23 cellular contexts compared by ENCODE assay signal in the genomic region with DNA sequence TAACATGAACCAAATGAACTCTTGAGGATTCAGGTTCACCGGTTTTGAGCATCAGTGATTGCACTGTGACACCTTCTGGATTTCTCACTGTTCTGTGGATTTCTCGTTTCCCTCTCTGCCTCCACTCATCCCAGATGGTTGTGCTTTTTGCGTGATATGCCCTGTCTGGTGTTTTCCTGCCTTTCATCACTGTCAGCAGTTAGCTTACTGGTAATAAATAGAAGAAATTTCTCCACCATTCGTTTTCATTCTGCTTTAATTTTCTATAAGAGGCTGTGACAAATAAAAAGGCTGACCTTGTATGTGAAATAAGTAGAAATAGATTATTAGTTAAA. TPM values are rescaled to one million over a fixed set of nuclear protein-coding genes. Genes with fewer than 3 reads are reported as not detected.
A peak's percentile ranks its signal among the peaks of the same experiment; 100 is the strongest.
DNase-seq lines count a peak whose midpoint lies in the region; ATAC-seq and TF ChIP-seq lines count a peak whose summit lies in the region.
"Had no signal": no experiment of that assay in that cellular context is flagged by ENCODE, and none has a peak within 500 bp of the region (broad histone marks: within the 10 kb centered on the region; RNA-seq: fewer than 3 reads in every experiment).

No MANE protein-coding gene starts in this region.

- peaks cover 23% of the 10 kb centered on the region for H3K79me1 ChIP-seq in mesenchymal stem cell (replicated peaks; ENCODE audit: low read length, poor library complexity, severe bottlenecking)

- no peak overlapping the region for H4K8ac ChIP-seq in mesenchymal stem cell (ENCODE audit: low read length)

- H3K27me3 ChIP-seq in AG04450 (ENCODE audit: control insufficient read depth, insufficient read depth, low read length), result no peaks in the 10 kb centered on the region
- no peaks in the 10 kb centered on the region for H3K27me3 ChIP-seq in SJSA1 (replicated peaks)
- H3K27me3 ChIP-seq in mesenchymal stem cell (ENCODE audit: control insufficient read depth in 1 of 2, insufficient read depth in 1 of 2, low read length in 2 of 2), result no peaks in the 10 kb centered on the region
- H3K27me3 ChIP-seq: BLaER1, SJCRH30 had no signal

- no peak overlapping the region for H2BK15ac ChIP-seq in mesenchymal stem cell (ENCODE audit: low read depth, poor library complexity, severe bottlenecking)

- DNase-seq in AG04450 (ENCODE audit: low read depth, low spot score), result no peak
- no peak for DNase-seq in SJSA1 (ENCODE audit: low read depth in 1 of 2, low spot score in 2 of 2)
- DNase-seq in endothelial cell (ENCODE audit: low spot score), result no peak
- peak; percentile 68 for DNase-seq in mesenchymal stem cell
- DNase-seq: Caco-2; CD4-positive, alpha-beta T cell; DMS 273 treated with DMSO at 0.1 percent for 48 hours; DMS79 treated with DMSO at 0.1 percent for 48 hours; NCI-H1105; NCI-H146; NCI-H2029; NCI-H524 treated with DMSO at 0.1 percent for 48 hours; NCI-H82; SJCRH30 had no signal

- 64% methylated on average over 2 of the region's 4 CpGs for WGBS in mesenchymal stem cell

- H3K27ac ChIP-seq in AG04450 (ENCODE audit: low read depth, low read length) (peak overlapping the region; percentile 76), SJSA1 (peak overlapping the region; percentile 93), mesenchymal stem cell (ENCODE audit: low read length, poor library complexity, severe bottlenecking) (no peak overlapping the region)
- H3K27ac ChIP-seq: BLaER1, KMS-11, SJCRH30 had no signal

- H2AK5ac ChIP-seq in mesenchymal stem cell (ENCODE audit: low read length, severe bottlenecking), result no peak overlapping the region

- CTCF ChIA-PET in AG04450 (lab: Charles Lee), result interaction anchor here (1.9 kb wide), 1 partner anchor 30 kb away, joined by 6 read pairs; no protein-coding TSS in a partner anchor

- H3K4me1 ChIP-seq in SJSA1 (replicated peaks), result peaks cover 48% of the 10 kb centered on the region
- peaks cover 12% of the 10 kb centered on the region for H3K4me1 ChIP-seq in mesenchymal stem cell (ENCODE audit: control insufficient read depth, insufficient read depth, low read depth, low read length)
- H3K4me1 ChIP-seq: Caco-2, HAP-1 had no signal

- H2BK120ac ChIP-seq in mesenchymal stem cell (ENCODE audit: low read depth, low read length), result no peak overlapping the region

- H3K27me3 Mint-ChIP-seq in endothelial cell (ENCODE audit: unreplicated experiment), result no peaks in the 10 kb centered on the region
- H3K27me3 Mint-ChIP-seq: CD4-positive, alpha-beta T cell had no signal

- H3K18ac ChIP-seq in mesenchymal stem cell (ENCODE audit: low read depth in 1 of 2, low read length in 2 of 2), result no peak overlapping the region

- H3K4me1 Mint-ChIP-seq in endothelial cell (ENCODE audit: unreplicated experiment), result peaks cover 34% of the 10 kb centered on the region
- H3K4me1 Mint-ChIP-seq: GM23338 had no signal

- H3K4ac ChIP-seq in mesenchymal stem cell (ENCODE audit: low read depth in 1 of 2, low read length in 2 of 2), result no peak overlapping the region

- ATAC-seq in GM21786 (IDR thresholded peaks at IDR 0.05; ENCODE audit: unreplicated experiment), result no peak
- ATAC-seq in GM18519 (IDR thresholded peaks at IDR 0.05; ENCODE audit: low FRiP score, unreplicated experiment), result no peak
- no peak for ATAC-seq in GM18873 (IDR thresholded peaks at IDR 0.05; ENCODE audit: low FRiP score, unreplicated experiment)
- ATAC-seq in GM18868 (IDR thresholded peaks at IDR 0.05; ENCODE audit: unreplicated experiment), result no peak
- ATAC-seq: GM23338, Panc1 had no signal

- no peak overlapping the region for H3K4me3 ChIP-seq in AG04450 (ENCODE audit: low read depth, low read length)
- no peak overlapping the region for H3K4me3 ChIP-seq in SJSA1
- no peak overlapping the region for H3K4me3 ChIP-seq in mesenchymal stem cell (ENCODE audit: insufficient read depth in 1 of 2, low read depth in 1 of 2, low read length in 2 of 2)
- H3K4me3 ChIP-seq: BLaER1, GM23338, HAP-1, SJCRH30 had no signal

- no peaks in the 10 kb centered on the region for H3K9me3 Mint-ChIP-seq in endothelial cell (ENCODE audit: unreplicated experiment)
- H3K9me3 Mint-ChIP-seq: CD4-positive, alpha-beta T cell; GM23338 had no signal

- POLR2A ChIA-PET in AG04450 (lab: Yijun Ruan, JAX), result no interaction called here

- no peak overlapping the region for H2BK5ac ChIP-seq in mesenchymal stem cell (ENCODE audit: low read depth, low read length, poor library complexity, severe bottlenecking)

- peaks cover 24% of the 10 kb centered on the region for H3K36me3 Mint-ChIP-seq in endothelial cell (ENCODE audit: low read depth, unreplicated experiment)

- peak overlapping the region; percentile 90 for H3K27ac Mint-ChIP-seq in endothelial cell (ENCODE audit: unreplicated experiment)
- H3K27ac Mint-ChIP-seq: CD4-positive, alpha-beta T cell; GM23338 had no signal

- no peak overlapping the region for H2BK12ac ChIP-seq in mesenchymal stem cell (ENCODE audit: low read length in 2 of 2)

- no peaks in the 10 kb centered on the region for H3K9me3 ChIP-seq in AG04450 (ENCODE audit: control insufficient read depth, insufficient read depth, low read length)
- H3K9me3 ChIP-seq in SJSA1 (replicated peaks), result no peaks in the 10 kb centered on the region
- no peaks in the 10 kb centered on the region for H3K9me3 ChIP-seq in mesenchymal stem cell (ENCODE audit: control insufficient read depth, low read length)
- H3K9me3 ChIP-seq: Caco-2, HAP-1, SJCRH30 had no signal

- no peak overlapping the region for H3K4me3 Mint-ChIP-seq in endothelial cell (ENCODE audit: unreplicated experiment)
- H3K4me3 Mint-ChIP-seq: CD4-positive, alpha-beta T cell; GM23338 had no signal

- H2AFZ ChIP-seq in mesenchymal stem cell (ENCODE audit: low read depth, low read length), result no peak overlapping the region
- H2AFZ ChIP-seq: GM23338 had no signal

- H3K4me2 ChIP-seq in mesenchymal stem cell (ENCODE audit: low read length, poor library complexity, severe bottlenecking), result no peak overlapping the region
- H3K4me2 ChIP-seq: BLaER1, GM23338, KMS-11 had no signal

- no peak overlapping the region for H3K23ac ChIP-seq in mesenchymal stem cell (ENCODE audit: low read length in 2 of 2)

- H3K14ac ChIP-seq in mesenchymal stem cell (ENCODE audit: low read length in 2 of 2), result no peak overlapping the region

- TF ChIP-seq CTCF in AG04450 (IDR thresholded peaks at IDR 0.05; ENCODE audit: low read depth, low read length) (no peak), endothelial cell (IDR thresholded peaks at IDR 0.05; ENCODE audit: unreplicated experiment) (no peak)

- no peak overlapping the region for H3K9ac ChIP-seq in mesenchymal stem cell (ENCODE audit: low read length)
- H3K9ac ChIP-seq: BLaER1, KMS-11 had no signal

- no peak overlapping the region for H4K91ac ChIP-seq in mesenchymal stem cell (ENCODE audit: low read length)

- H3K36me3 ChIP-seq in SJSA1 (peaks cover 23% of the 10 kb centered on the region), mesenchymal stem cell (ENCODE audit: control insufficient read depth in 1 of 2, insufficient read depth in 2 of 2, low read depth in 1 of 2, low read length in 2 of 2) (peaks cover 5 to 33% of the 10 kb centered on the region in 2 experiments)
- H3K36me3 ChIP-seq: HAP-1 had no signal

RNA-seq across cellular contexts. Expression of a gene that starts 16.2 kb away (rescaled TPM):
- 31.2 and 43.1 TPM in 2 replicates for polyA plus RNA-seq in AG04450 (2011; rRNA removed)
- 12.7 and 17.1 TPM in 2 replicates for polyA minus RNA-seq in AG04450 (2011; rRNA and poly(A)+ RNA removed)
- 43.7 and 45.4 TPM in 2 replicates for total RNA-seq in SJSA1 (2014; rRNA removed; shearing (Covaris generic))
- 17.7 TPM for total RNA-seq in endothelial cell (ENCODE audit: unreplicated experiment)
- polyA plus RNA-seq in mesenchymal stem cell (2013, experiment 1 of 2), result 21.1 TPM
- polyA plus RNA-seq in mesenchymal stem cell (2013, experiment 2 of 2), result 20.7 TPM
